19 cellular contexts compared by ENCODE assay signal in the genomic region with DNA sequence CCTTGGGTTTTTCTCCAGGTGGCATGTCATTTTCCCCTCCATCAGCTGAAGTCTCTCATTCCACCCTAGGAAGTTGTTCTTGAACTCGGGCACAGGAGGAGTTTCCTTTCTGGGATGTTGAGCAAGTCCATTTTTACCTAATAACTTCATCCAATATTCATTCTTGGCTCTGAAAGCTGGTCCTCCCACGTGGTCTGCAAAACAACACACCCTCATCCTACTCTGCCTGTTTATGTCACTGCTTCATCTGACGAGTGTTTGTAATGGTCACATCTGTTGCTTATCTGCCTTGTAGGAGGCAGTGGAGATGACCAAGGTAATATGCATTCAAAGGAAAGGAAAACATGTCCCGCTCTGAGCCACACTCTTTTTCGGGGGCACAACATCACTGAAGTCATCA. TPM values are rescaled to one million over a fixed set of nuclear protein-coding genes. Genes with fewer than 3 reads are reported as not detected.
DNase-seq lines count a peak whose midpoint lies in the region; ATAC-seq and TF ChIP-seq lines count a peak whose summit lies in the region.
"Had no signal": no experiment of that assay in that cellular context is flagged by ENCODE, and none has a peak within 500 bp of the region (broad histone marks: within the 10 kb centered on the region; RNA-seq: fewer than 3 reads in every experiment).

No MANE protein-coding gene starts in this region.

- H3K9me3 ChIP-seq in GM23248 (ENCODE audit: low read depth) (no peaks in the 10 kb centered on the region), fibroblast of lung (ENCODE audit: control insufficient read depth, insufficient read depth, low read depth, low read length) (no peaks in the 10 kb centered on the region)

- H3K36me3 ChIP-seq in GM23248 (ENCODE audit: low read depth) (no peaks in the 10 kb centered on the region), fibroblast of lung (ENCODE audit: control insufficient read depth, insufficient read depth, low read length) (no peaks in the 10 kb centered on the region)
- H3K36me3 ChIP-seq: MG63 had no signal

- H3K79me2 ChIP-seq in GM23248 (ENCODE audit: insufficient read depth) (no peaks in the 10 kb centered on the region), fibroblast of lung (ENCODE audit: control insufficient read depth, insufficient read depth, low read length) (no peaks in the 10 kb centered on the region)

- no peaks in the 10 kb centered on the region for H3K9me2 ChIP-seq in GM23248 (ENCODE audit: insufficient read depth)

- peak overlapping the region; percentile 44 for H3K27ac Mint-ChIP-seq in nephron progenitor cell
- H3K27ac Mint-ChIP-seq in CD14-positive monocyte: no peak overlapping the region

- no peak overlapping the region for H3K27ac ChIP-seq in GM23248
- H3K27ac ChIP-seq in fibroblast of lung (ENCODE audit: insufficient read depth, low read length): no peak overlapping the region
- H3K27ac ChIP-seq: C4-2B had no signal

- H3K4me3 ChIP-seq in GM23248: no peak overlapping the region
- H3K4me3 ChIP-seq in fibroblast of lung (replicated peaks in 1 of 4; ENCODE audit: control extremely low read depth in 1 of 4, insufficient read depth in 1 of 4, low read depth in 3 of 4, low read length in 4 of 4): no peak overlapping the region
- H3K4me3 ChIP-seq: MG63 had no signal

- WGBS in GM23248 (ENCODE audit: low coverage in 1 of 2, low lambda C conversion rate in 2 of 2, missing lambda C conversion rate in 2 of 2), 2 experiments: 40 to 47% methylated on average over 5 of the region's 5 CpGs

- no peaks in the 10 kb centered on the region for H3K36me3 Mint-ChIP-seq in nephron progenitor cell (ENCODE audit: low read depth)
- H3K36me3 Mint-ChIP-seq in CD14-positive monocyte: no peaks in the 10 kb centered on the region

- H3K27me3 ChIP-seq in GM23248 (replicated peaks; ENCODE audit: insufficient read depth): no peaks in the 10 kb centered on the region
- H3K27me3 ChIP-seq in fibroblast of lung (ENCODE audit: control insufficient read depth, insufficient read depth, low read length): no peaks in the 10 kb centered on the region
- H3K27me3 ChIP-seq: MG63 had no signal

- H3K4me1 ChIP-seq in GM23248 (ENCODE audit: insufficient read depth) (no peaks in the 10 kb centered on the region), fibroblast of lung (ENCODE audit: control insufficient read depth, extremely low read depth, insufficient read depth, low read length) (no peaks in the 10 kb centered on the region)

- H3K4me2 ChIP-seq in GM23248 (ENCODE audit: unreplicated experiment) (no peak overlapping the region), fibroblast of lung (ENCODE audit: extremely low read depth, insufficient read depth, low read length) (no peak overlapping the region)

- H3F3A ChIP-seq in GM23248 (ENCODE audit: insufficient read depth): no peaks in the 10 kb centered on the region

- H3K27me3 Mint-ChIP-seq in nephron progenitor cell (ENCODE audit: low read depth, poor library complexity) (no peaks in the 10 kb centered on the region), CD14-positive monocyte (ENCODE audit: low read depth in 3 of 3) (peaks cover 0 to 3% (median 0%) of the 10 kb centered on the region in 3 donors)

- peak overlapping the region; percentile 61 for H2AFZ ChIP-seq in GM23248
- peak overlapping the region; percentile 1 for H2AFZ ChIP-seq in fibroblast of lung (ENCODE audit: low read length)

- H3K4me1 Mint-ChIP-seq in nephron progenitor cell: no peaks in the 10 kb centered on the region
- no peaks in the 10 kb centered on the region for H3K4me1 Mint-ChIP-seq in CD14-positive monocyte

- intact Hi-C loops in CD14-positive monocyte (cut with micrococcal nuclease): no loop called here

- no peak for ATAC-seq in HG03565 (IDR thresholded peaks at IDR 0.05; ENCODE audit: unreplicated experiment)
- ATAC-seq: Right ventricle myocardium inferior had no signal

- H3K4me3 Mint-ChIP-seq in nephron progenitor cell: no peak overlapping the region
- no peak overlapping the region for H3K4me3 Mint-ChIP-seq in CD14-positive monocyte

- H4K20me1 ChIP-seq in GM23248 (ENCODE audit: insufficient read depth) (no peaks in the 10 kb centered on the region), fibroblast of lung (ENCODE audit: control insufficient read depth, extremely low read depth, insufficient read depth, low read length) (no peaks in the 10 kb centered on the region)

- H3K9ac ChIP-seq in GM23248 (no peak overlapping the region), fibroblast of lung (ENCODE audit: insufficient read depth, low read length) (no peak overlapping the region)

- H3K9me3 Mint-ChIP-seq in nephron progenitor cell (no peaks in the 10 kb centered on the region), CD14-positive monocyte (peaks cover 0 to 7% (median 2%) of the 10 kb centered on the region in 7 donors)

- TF ChIP-seq CTCF in fibroblast of lung (conservative IDR thresholded peaks at IDR 0.05 in 1 of 2, IDR thresholded peaks at IDR 0.05 in 1 of 2; ENCODE audit: low read depth in 1 of 2, low read length in 2 of 2) (no peak), nephron progenitor cell (IDR thresholded peaks at IDR 0.05) (no peak), CD14-positive monocyte (IDR thresholded peaks at IDR 0.05) (no peak)

- DNase-seq in GM23248 (peak; percentile 56), amniotic epithelial cell (ENCODE audit: low read depth) (peak; percentile 26), fibroblast of lung (ENCODE audit: low read depth in 2 of 2) (peak in 1 of 2 donors; percentile 12), nephron progenitor cell (no peak), KBM-7 (no peak), CD14-positive monocyte (ENCODE audit: low spot score) (no peak)
- DNase-seq: DMS153; GDM1; Karpas-422; MG63; NCI-H1048; NCI-H1436; NCI-H2029 treated with DMSO at 0.1 percent for 48 hours; NCI-H748 treated with DMSO at 0.1 percent for 48 hours; NK-92 treated with Interleukin-12 subunit alpha and Interleukin-12 subunit beta, amount 100 ng/mL, for 24 hours; SW 1271 had no signal

- in situ Hi-C loops in GM23248 (cut with MboI) (no loop called here), KBM-7 (cut with MboI; ENCODE audit: low pct_unique_long_range_greater_than_20kb, low sequenced_read_pairs) (no loop called here)

RNA-seq across cellular contexts. Expression of gene AIG1, which starts 41.7 kb away (rescaled TPM):
- 33.1 and 46.9 TPM in 2 replicates for total RNA-seq in GM23248 (2014; rRNA removed; shearing (Covaris generic))
- polyA plus RNA-seq in GM23248 (2016; fragmentation: Nextera tagmentation; extraction: Ambion mirVana) (44.7 and 50.4 TPM in 2 replicates), fibroblast of lung (33.3 and 42.2 TPM in 2 replicates), CD14-positive monocyte (1 to 10 TPM; 6.7 to 7.6 TPM)
- 36.2 and 40.6 TPM in 2 replicates for total RNA-seq in fibroblast of lung
- polyA plus RNA-seq in fibroblast of lung (2012): 29.1 and 35.6 TPM in 2 replicates
- polyA minus RNA-seq in fibroblast of lung (ENCODE audit: low replicate concordance): 12.6 and 30.9 TPM in 2 replicates

Comparison
In these comparisons a context has a peak if more than half of its experiments do, and no peak if none do; other contexts are left out.
1. DNase-seq: peak in GM23248 (single experiment) and amniotic epithelial cell (single experiment); none in nephron progenitor cell (single experiment), KBM-7 (single experiment) and CD14-positive monocyte (single experiment).